In genomic region chr18:35919179-35919578, GRCh38 we compare ENCODE assay signal across 26 cellular contexts.
"Had no signal": no experiment of that assay in that cellular context is flagged by ENCODE, and none has a peak within 500 bp of the region (broad histone marks: within the 10 kb centered on the region; RNA-seq: fewer than 3 reads in every experiment).

No MANE protein-coding gene starts in this region.

- H3K9ac ChIP-seq: neural progenitor cell had no signal

- DNase-seq: naive thymus-derived CD4-positive, alpha-beta T cell; natural killer cell; nucleus accumbens; pancreas; retina; right lobe of liver; sigmoid colon; small intestine; stimulated activated CD4-positive, alpha-beta T cell treated with anti-CD3 and anti-CD28 coated beads, Interleukin-15, amount 100 ng/mL, for 24 hours; stimulated activated CD4-positive, alpha-beta T cell treated with anti-CD3 and anti-CD28 coated beads, Interleukin-2, amount 100 ng/mL, for 24 hours; stimulated activated CD4-positive, alpha-beta T cell treated with anti-CD3 and anti-CD28 coated beads, Interleukin-2, amount 100 ng/mL, for 48 hours; stimulated activated CD4-positive, alpha-beta T cell treated with anti-CD3 and anti-CD28 coated beads, Interleukin-4, amount 100 ng/mL, for 24 hours; stimulated activated naive CD4-positive, alpha-beta T cell; stimulated activated naive CD8-positive, alpha-beta T cell treated with anti-CD3 and anti-CD28 coated beads, Interleukin-15, amount 100 ng/mL, for 72 hours; stimulated activated naive CD8-positive, alpha-beta T cell treated with anti-CD3 and anti-CD28 coated beads, Interleukin-15, Interleukin-2, amounts not matched to agents 100 U/mL and 50 U/mL, for 24 hours; substantia nigra; testis; trophoblast cell; upper lobe of left lung had no signal

- H3K36me3 ChIP-seq: neural progenitor cell, neutrophil, pancreas, prostate gland, right atrium auricular region, right lobe of liver, sigmoid colon, suprapubic skin, tibial nerve, upper lobe of left lung, vagina had no signal

- ATAC-seq: naive thymus-derived CD4-positive, alpha-beta T cell; natural killer cell; pancreas; stimulated activated naive CD8-positive, alpha-beta T cell treated with anti-CD3 and anti-CD28 coated beads, Interleukin-15, amount 100 ng/mL, for 72 hours; stimulated activated naive CD8-positive, alpha-beta T cell treated with anti-CD3 and anti-CD28 coated beads, Interleukin-15, Interleukin-2, amounts not matched to agents 100 U/mL and 50 U/mL, for 24 hours had no signal

- H2AFZ ChIP-seq: neural progenitor cell had no signal

- H3K4me3 ChIP-seq: neural progenitor cell, pancreas, prostate gland, right atrium auricular region, right lobe of liver, sigmoid colon, suprapubic skin, testis, tibial nerve, upper lobe of left lung, vagina had no signal

- H3K4me2 ChIP-seq: neural progenitor cell had no signal

- H3K27ac ChIP-seq: neural progenitor cell, neutrophil, pancreas, prostate gland, right atrium auricular region, right lobe of liver, sigmoid colon, suprapubic skin, testis, tibial nerve, upper lobe of left lung, vagina had no signal

- H3K9me3 ChIP-seq: neutrophil, pancreas, prostate gland, right atrium auricular region, right lobe of liver, sigmoid colon, suprapubic skin, testis, tibial nerve, upper lobe of left lung, vagina had no signal

- H3K4me1 ChIP-seq: pancreas, prostate gland, right atrium auricular region, right lobe of liver, sigmoid colon, suprapubic skin, testis, tibial nerve, upper lobe of left lung, vagina had no signal

- H3K27me3 ChIP-seq: pancreas, right atrium auricular region, right lobe of liver, sigmoid colon, suprapubic skin, testis, tibial nerve, upper lobe of left lung, vagina had no signal
